In the genomic region with DNA sequence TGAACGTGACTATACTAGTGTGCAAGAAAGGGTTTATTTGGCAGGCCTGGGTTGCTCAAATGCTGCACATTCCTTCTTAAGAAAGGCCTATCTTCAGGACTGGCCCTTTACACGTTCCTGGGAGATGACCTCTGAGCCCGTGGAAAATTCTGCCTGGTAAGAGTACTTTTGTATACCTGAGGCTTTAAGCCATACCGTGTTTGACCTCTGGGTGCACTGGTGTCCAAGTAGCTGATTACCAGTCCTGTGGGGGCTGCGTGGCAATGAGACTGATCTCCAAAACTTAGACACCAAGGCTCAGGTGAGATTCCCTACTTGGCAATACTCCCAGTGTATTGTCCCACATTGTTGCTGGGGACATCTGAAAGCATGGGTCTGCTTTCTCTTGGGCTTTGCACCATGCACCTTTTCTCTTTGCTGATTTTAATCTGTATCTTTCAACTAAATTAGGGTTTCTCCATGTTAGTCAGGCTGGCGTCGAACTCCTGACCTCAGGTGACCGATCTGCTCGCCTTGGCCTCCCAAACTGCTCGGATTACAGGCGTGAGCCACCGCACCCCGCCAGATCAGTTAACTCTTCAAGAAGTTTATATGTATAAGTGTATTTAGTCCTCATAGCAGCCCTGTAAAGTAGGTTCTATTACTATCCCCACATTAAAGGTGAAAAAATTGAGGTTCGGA, we compare ENCODE assay signal across 19 cellular contexts. TPM values are rescaled to one million over a fixed set of nuclear protein-coding genes. Genes with fewer than 3 reads are reported as not detected.
DNase-seq lines count a peak whose midpoint lies in the region; ATAC-seq and TF ChIP-seq lines count a peak whose summit lies in the region.
"Had no signal": no experiment of that assay in that cellular context is flagged by ENCODE, and none has a peak within 500 bp of the region (broad histone marks: within the 10 kb centered on the region; RNA-seq: fewer than 3 reads in every experiment).

No MANE protein-coding gene starts in this region.

- no peak for DNase-seq in activated naive CD8-positive, alpha-beta T cell treated with anti-CD3 and anti-CD28 coated beads for 36 hours
- no peak for DNase-seq in activated naive CD8-positive, alpha-beta T cell treated with anti-CD3 and anti-CD28 coated beads, Interleukin-2, amount 50 U/mL, for 24 hours
- no peak for DNase-seq in activated naive CD8-positive, alpha-beta T cell treated with anti-CD3 and anti-CD28 coated beads, Interleukin-2, amount 10 ng/mL, durations not matched to agents 7 days and 5 days
- no peak for DNase-seq in left lung
- no peak for DNase-seq in NCI-H82 (lab: John Stamatoyannopoulos, UW)
- DNase-seq in NCI-H1105 (lab: John Stamatoyannopoulos, UW), result no peak
- DNase-seq in SKM-1 (lab: John Stamatoyannopoulos, UW; ENCODE audit: unreplicated experiment), result no peak
- DNase-seq: activated B cell treated with CpG ODN at 0.5 μM for 24 hours; amygdala; cerebellar nuclear complex; heart right ventricle; midbrain; NCI-H1092; NCI-H510A treated with DMSO at 0.1 percent for 48 hours; Right ventricle myocardium superior; stimulated activated CD4-positive, alpha-beta T cell treated with anti-CD3 and anti-CD28 coated beads, Interleukin-12 subunit alpha, Interleukin-12 subunit beta, amount 100 ng/mL, for 4 hours; testis had no signal

- peak overlapping the region; percentile 39 for H3K27ac Mint-ChIP-seq in activated naive CD8-positive, alpha-beta T cell treated with anti-CD3 and anti-CD28 coated beads for 36 hours
- no peak overlapping the region for H3K27ac Mint-ChIP-seq in activated naive CD8-positive, alpha-beta T cell treated with anti-CD3 and anti-CD28 coated beads, Interleukin-2, amount 50 U/mL, for 24 hours
- peak overlapping the region; percentile 53 for H3K27ac Mint-ChIP-seq in activated naive CD8-positive, alpha-beta T cell treated with anti-CD3 and anti-CD28 coated beads, Interleukin-2, amount 10 ng/mL, durations not matched to agents 7 days and 5 days
- H3K27ac Mint-ChIP-seq: activated B cell treated with CpG ODN at 0.5 μM for 24 hours had no signal

- no peak for ATAC-seq in activated naive CD8-positive, alpha-beta T cell treated with anti-CD3 and anti-CD28 coated beads, Interleukin-2, amount 50 U/mL, for 24 hours
- no peak for ATAC-seq in activated naive CD8-positive, alpha-beta T cell treated with anti-CD3 and anti-CD28 coated beads, Interleukin-2, amount 10 ng/mL, durations not matched to agents 7 days and 5 days (ENCODE audit: low read depth)
- peak; percentile 43 for ATAC-seq in left lung
- no peak for ATAC-seq in GM19455 (IDR thresholded peaks at IDR 0.05; ENCODE audit: unreplicated experiment)
- ATAC-seq: heart right ventricle had no signal

- peaks cover 42% of the 10 kb centered on the region for H3K4me1 Mint-ChIP-seq in activated naive CD8-positive, alpha-beta T cell treated with anti-CD3 and anti-CD28 coated beads for 36 hours
- H3K4me1 Mint-ChIP-seq in activated naive CD8-positive, alpha-beta T cell treated with anti-CD3 and anti-CD28 coated beads, Interleukin-2, amount 50 U/mL, for 24 hours, result peaks cover 40% of the 10 kb centered on the region
- H3K4me1 Mint-ChIP-seq in activated naive CD8-positive, alpha-beta T cell treated with anti-CD3 and anti-CD28 coated beads, Interleukin-2, amount 10 ng/mL, durations not matched to agents 7 days and 5 days, result peaks cover 32% of the 10 kb centered on the region

- H3K36me3 Mint-ChIP-seq in activated naive CD8-positive, alpha-beta T cell treated with anti-CD3 and anti-CD28 coated beads for 36 hours, result peaks cover 27% of the 10 kb centered on the region
- peaks cover 11% of the 10 kb centered on the region for H3K36me3 Mint-ChIP-seq in activated naive CD8-positive, alpha-beta T cell treated with anti-CD3 and anti-CD28 coated beads, Interleukin-2, amount 50 U/mL, for 24 hours (ENCODE audit: low read depth)
- H3K36me3 Mint-ChIP-seq in activated naive CD8-positive, alpha-beta T cell treated with anti-CD3 and anti-CD28 coated beads, Interleukin-2, amount 10 ng/mL, durations not matched to agents 7 days and 5 days, result peaks cover 14% of the 10 kb centered on the region

- peaks cover 9 to 31% of the 10 kb centered on the region in 2 donors for H3K4me1 ChIP-seq in left lung
- H3K4me1 ChIP-seq: testis had no signal

- no peaks in the 10 kb centered on the region for H3K27me3 Mint-ChIP-seq in activated naive CD8-positive, alpha-beta T cell treated with anti-CD3 and anti-CD28 coated beads for 36 hours
- no peaks in the 10 kb centered on the region for H3K27me3 Mint-ChIP-seq in activated naive CD8-positive, alpha-beta T cell treated with anti-CD3 and anti-CD28 coated beads, Interleukin-2, amount 50 U/mL, for 24 hours
- no peaks in the 10 kb centered on the region for H3K27me3 Mint-ChIP-seq in activated naive CD8-positive, alpha-beta T cell treated with anti-CD3 and anti-CD28 coated beads, Interleukin-2, amount 10 ng/mL, durations not matched to agents 7 days and 5 days
- H3K27me3 Mint-ChIP-seq: activated B cell treated with CpG ODN at 0.5 μM for 24 hours had no signal

- no peaks in the 10 kb centered on the region for H3K36me3 ChIP-seq in left lung

- no peaks in the 10 kb centered on the region for H3K9me3 Mint-ChIP-seq in activated naive CD8-positive, alpha-beta T cell treated with anti-CD3 and anti-CD28 coated beads for 36 hours
- no peaks in the 10 kb centered on the region for H3K9me3 Mint-ChIP-seq in activated naive CD8-positive, alpha-beta T cell treated with anti-CD3 and anti-CD28 coated beads, Interleukin-2, amount 50 U/mL, for 24 hours
- no peaks in the 10 kb centered on the region for H3K9me3 Mint-ChIP-seq in activated naive CD8-positive, alpha-beta T cell treated with anti-CD3 and anti-CD28 coated beads, Interleukin-2, amount 10 ng/mL, durations not matched to agents 7 days and 5 days
- H3K9me3 Mint-ChIP-seq: activated B cell treated with CpG ODN at 0.5 μM for 24 hours had no signal

- H3K4me3 Mint-ChIP-seq in activated naive CD8-positive, alpha-beta T cell treated with anti-CD3 and anti-CD28 coated beads for 36 hours, result no peak overlapping the region
- H3K4me3 Mint-ChIP-seq in activated naive CD8-positive, alpha-beta T cell treated with anti-CD3 and anti-CD28 coated beads, Interleukin-2, amount 50 U/mL, for 24 hours, result no peak overlapping the region
- H3K4me3 Mint-ChIP-seq in activated naive CD8-positive, alpha-beta T cell treated with anti-CD3 and anti-CD28 coated beads, Interleukin-2, amount 10 ng/mL, durations not matched to agents 7 days and 5 days, result no peak overlapping the region
- H3K4me3 Mint-ChIP-seq: activated B cell treated with CpG ODN at 0.5 μM for 24 hours had no signal

- intact Hi-C loops in left lung (cut with DNase I), result no loop called here

- H3K4me3 ChIP-seq in left lung, result no peak overlapping the region
- H3K4me3 ChIP-seq: heart right ventricle, testis had no signal

- no peaks in the 10 kb centered on the region for H3K9me3 ChIP-seq in left lung
- H3K9me3 ChIP-seq: heart right ventricle, testis had no signal

- TF ChIP-seq CTCF in left lung (IDR thresholded peaks at IDR 0.05), result no peak

- H3K27me3 ChIP-seq in left lung, result no peaks in the 10 kb centered on the region
- H3K27me3 ChIP-seq: heart right ventricle, testis had no signal

- POLR2A ChIA-PET in activated naive CD8-positive, alpha-beta T cell treated with anti-CD3 and anti-CD28 coated beads, Interleukin-2, amount 10 ng/mL, durations not matched to agents 7 days and 5 days (lab: Charles Lee), result no interaction called here

- H3K27ac ChIP-seq in left lung, result no peak overlapping the region
- H3K27ac ChIP-seq: heart right ventricle, KMS-11, testis had no signal

RNA-seq across cellular contexts. Expression of a gene that starts 44.5 kb away (rescaled TPM):
- 10 to 100 TPM; 31.5 to 32.8 TPM for total RNA-seq in activated naive CD8-positive, alpha-beta T cell treated with anti-CD3 and anti-CD28 coated beads for 36 hours
- 10 to 100 TPM; 43.8 to 45.6 TPM for total RNA-seq in activated naive CD8-positive, alpha-beta T cell treated with anti-CD3 and anti-CD28 coated beads, Interleukin-2, amount 10 ng/mL, durations not matched to agents 7 days and 5 days
- 10 to 100 TPM; 26.7 to 32.9 TPM for total RNA-seq in left lung
